8 cellular contexts compared by ENCODE assay signal in the genomic region with DNA sequence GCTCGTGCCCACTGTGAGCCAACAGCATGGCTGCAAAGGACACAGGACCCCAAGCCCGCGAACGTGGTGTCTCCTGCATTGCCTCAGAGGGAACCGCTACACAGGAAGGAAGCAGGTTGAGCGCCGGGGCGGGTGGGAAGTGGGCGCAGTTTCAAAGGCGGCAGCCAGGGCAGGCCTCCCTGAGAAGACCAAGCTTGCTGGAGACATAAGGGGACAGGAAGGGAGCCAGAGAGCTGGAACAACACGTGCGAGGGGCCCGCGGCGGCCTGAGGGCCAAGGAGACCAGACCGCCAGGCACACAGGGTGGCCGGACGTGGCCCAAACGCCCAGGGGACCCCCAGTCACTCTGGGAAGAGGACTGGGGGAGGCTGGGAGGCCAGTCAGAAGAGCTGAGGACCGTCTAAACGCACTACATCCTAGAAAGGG. TPM values are rescaled to one million over a fixed set of nuclear protein-coding genes. Genes with fewer than 3 reads are reported as not detected.
DNase-seq lines count a peak whose midpoint lies in the region; ATAC-seq and TF ChIP-seq lines count a peak whose summit lies in the region.

No MANE protein-coding gene starts in this region.

- H3K4me1 Mint-ChIP-seq in CD4-positive, CD25-positive, alpha-beta regulatory T cell: peaks cover 12 to 35% (median 23%) of the 10 kb centered on the region in 4 donors
- peaks cover 20% of the 10 kb centered on the region for H3K4me1 Mint-ChIP-seq in activated T-helper 17 cell treated with anti-CD3 and anti-CD28 coated beads, Interleukin-2, amount 50 U/mL, for 72 hours
- peaks cover 23 to 52% (median 41%) of the 10 kb centered on the region in 4 donors for H3K4me1 Mint-ChIP-seq in naive thymus-derived CD8-positive, alpha-beta T cell
- H3K4me1 Mint-ChIP-seq in GM23338: no peaks in the 10 kb centered on the region; the same call in 2 of the 3 replicates

- peak; percentile 88 to 92 for ATAC-seq in CD4-positive, CD25-positive, alpha-beta regulatory T cell (ENCODE audit: low read depth in 2 of 2)
- peak; percentile 90 for ATAC-seq in activated T-helper 17 cell treated with anti-CD3 and anti-CD28 coated beads, Interleukin-2, amount 50 U/mL, for 72 hours (replicated peaks)
- peak; percentile 96 to 99 for ATAC-seq in naive thymus-derived CD8-positive, alpha-beta T cell
- ATAC-seq in GM19452 (IDR thresholded peaks at IDR 0.05; ENCODE audit: unreplicated experiment) (no peak), GM23338 (no peak)

- H3K27ac ChIP-seq in CD4-positive, CD25-positive, alpha-beta regulatory T cell (ENCODE audit: insufficient read depth, low read length, poor library complexity, severe bottlenecking): peak overlapping the region; percentile 25
- H3K27ac ChIP-seq in OCI-LY7 (ENCODE audit: low read depth, low read length, poor library complexity, severe bottlenecking): peak overlapping the region; percentile 99
- H3K27ac ChIP-seq in GM23338 (ENCODE audit: low read depth): no peak overlapping the region

- peak overlapping the region; percentile 55 to 87 (median 78) for H3K27ac Mint-ChIP-seq in CD4-positive, CD25-positive, alpha-beta regulatory T cell
- H3K27ac Mint-ChIP-seq in activated T-helper 17 cell treated with anti-CD3 and anti-CD28 coated beads, Interleukin-2, amount 50 U/mL, for 72 hours: peak overlapping the region; percentile 83
- H3K27ac Mint-ChIP-seq in naive thymus-derived CD8-positive, alpha-beta T cell: peak overlapping the region in 9 of 10 donors; percentile 43 to 85 (median 71)
- H3K27ac Mint-ChIP-seq in GM23338: no peak overlapping the region

- H3K9me2 ChIP-seq in OCI-LY7 (ENCODE audit: insufficient read depth, low read length) (no peaks in the 10 kb centered on the region), GM23338 (ENCODE audit: insufficient read depth) (no peaks in the 10 kb centered on the region)

- no peaks in the 10 kb centered on the region for H3F3A ChIP-seq in GM23338 (replicated peaks; ENCODE audit: low read depth)

- DNase-seq in CD4-positive, CD25-positive, alpha-beta regulatory T cell: peak; percentile 18 to 87 (median 62)
- peak; percentile 81 for DNase-seq in OCI-LY7 (ENCODE audit: low spot score)
- DNase-seq in naive thymus-derived CD8-positive, alpha-beta T cell: peak; percentile 45 to 82 (median 70)
- DNase-seq in NCI-H1105 treated with DMSO at 0.1 percent for 48 hours (lab: John Stamatoyannopoulos, UW): no peak
- no peak for DNase-seq in GM23338 (ENCODE audit: low spot score)
- DNase-seq in NCI-H1930 (lab: John Stamatoyannopoulos, UW): no peak

- no peaks in the 10 kb centered on the region for H3K9me3 Mint-ChIP-seq in CD4-positive, CD25-positive, alpha-beta regulatory T cell
- H3K9me3 Mint-ChIP-seq in activated T-helper 17 cell treated with anti-CD3 and anti-CD28 coated beads, Interleukin-2, amount 50 U/mL, for 72 hours: no peaks in the 10 kb centered on the region
- H3K9me3 Mint-ChIP-seq in naive thymus-derived CD8-positive, alpha-beta T cell: no peaks in the 10 kb centered on the region
- H3K9me3 Mint-ChIP-seq in GM23338: no peaks in the 10 kb centered on the region

- POLR2A ChIA-PET in OCI-LY7 (lab: Charles Lee): interaction anchor here (0.6 to 0.8 kb wide), 2 partner anchors 41 to 71 kb away, joined by 3 to 5 read pairs; no protein-coding TSS in a partner anchor
- POLR2A ChIA-PET in naive thymus-derived CD8-positive, alpha-beta T cell (lab: Charles Lee): interaction anchor here (0.5 to 3.2 kb wide), 7 partner anchors 15 to 130 kb away, joined by 3 to 16 read pairs (median 4); partner anchors contain the start of gene UVSSA

- H3K36me3 Mint-ChIP-seq in CD4-positive, CD25-positive, alpha-beta regulatory T cell: peaks cover 33% of the 10 kb centered on the region
- H3K36me3 Mint-ChIP-seq in activated T-helper 17 cell treated with anti-CD3 and anti-CD28 coated beads, Interleukin-2, amount 50 U/mL, for 72 hours (ENCODE audit: low read depth): peaks cover 67% of the 10 kb centered on the region
- peaks cover 0 to 37% (median 6%) of the 10 kb centered on the region in 3 donors for H3K36me3 Mint-ChIP-seq in naive thymus-derived CD8-positive, alpha-beta T cell
- H3K36me3 Mint-ChIP-seq in GM23338 (ENCODE audit: low read depth): peaks cover 36% of the 10 kb centered on the region

- BruUV-seq in OCI-LY7 (replicated peaks; lab: Mats Ljungman, UMichigan): no TSS peak

- no peaks in the 10 kb centered on the region for H3K9me3 ChIP-seq in CD4-positive, CD25-positive, alpha-beta regulatory T cell (ENCODE audit: control insufficient read depth in 2 of 2, low read length in 2 of 2)
- H3K9me3 ChIP-seq in OCI-LY7 (ENCODE audit: low read length): no peaks in the 10 kb centered on the region

- H3K4me2 ChIP-seq in OCI-LY7 (ENCODE audit: low read length): peak overlapping the region; percentile 87
- no peak overlapping the region for H3K4me2 ChIP-seq in GM23338

- H4K20me1 ChIP-seq in OCI-LY7 (ENCODE audit: insufficient read depth, low read length) (no peaks in the 10 kb centered on the region), GM23338 (replicated peaks; ENCODE audit: insufficient read depth) (peaks cover 14% of the 10 kb centered on the region; the same call in 1 of the 2 replicates)

- H3K27me3 ChIP-seq in CD4-positive, CD25-positive, alpha-beta regulatory T cell (ENCODE audit: control insufficient read depth, insufficient read depth, low read length): no peaks in the 10 kb centered on the region
- H3K27me3 ChIP-seq in GM23338 (ENCODE audit: insufficient read depth): no peaks in the 10 kb centered on the region

- no peak overlapping the region for H3K4me3 ChIP-seq in CD4-positive, CD25-positive, alpha-beta regulatory T cell (ENCODE audit: low read depth, low read length)
- H3K4me3 ChIP-seq in OCI-LY7 (ENCODE audit: low read depth, low read length, poor library complexity, severe bottlenecking) (peak overlapping the region; percentile 52), GM23338 (no peak overlapping the region)

- peaks cover 28% of the 10 kb centered on the region for H3K36me3 ChIP-seq in CD4-positive, CD25-positive, alpha-beta regulatory T cell (ENCODE audit: control insufficient read depth, insufficient read depth, low read length)
- H3K36me3 ChIP-seq in OCI-LY7 (ENCODE audit: insufficient read depth, low read length) (peaks cover 68% of the 10 kb centered on the region), GM23338 (ENCODE audit: insufficient read depth) (no peaks in the 10 kb centered on the region; the same call in 1 of the 2 replicates)

- H3K79me2 ChIP-seq in OCI-LY7 (ENCODE audit: insufficient read depth, low read depth, low read length) (peaks cover 17% of the 10 kb centered on the region; the same call in 1 of the 2 replicates), GM23338 (replicated peaks; ENCODE audit: insufficient read depth) (no peaks in the 10 kb centered on the region; the same call in 1 of the 2 replicates)

- peak overlapping the region; percentile 50 to 74 (median 68) for H3K4me3 Mint-ChIP-seq in CD4-positive, CD25-positive, alpha-beta regulatory T cell
- H3K4me3 Mint-ChIP-seq in activated T-helper 17 cell treated with anti-CD3 and anti-CD28 coated beads, Interleukin-2, amount 50 U/mL, for 72 hours: peak overlapping the region; percentile 68
- H3K4me3 Mint-ChIP-seq in naive thymus-derived CD8-positive, alpha-beta T cell: peak overlapping the region; percentile 57 to 79 (median 74)
- no peak overlapping the region for H3K4me3 Mint-ChIP-seq in GM23338

- H3K4me1 ChIP-seq in CD4-positive, CD25-positive, alpha-beta regulatory T cell (ENCODE audit: control insufficient read depth, insufficient read depth, low read length, poor library complexity, severe bottlenecking): peaks cover 33% of the 10 kb centered on the region
- peaks cover 77% of the 10 kb centered on the region for H3K4me1 ChIP-seq in OCI-LY7 (ENCODE audit: insufficient read depth, low read length, poor library complexity, severe bottlenecking)
- H3K4me1 ChIP-seq in GM23338 (ENCODE audit: insufficient read depth): no peaks in the 10 kb centered on the region

- CTCF ChIA-PET in OCI-LY7 (lab: Charles Lee; ENCODE audit: unreplicated experiment): no interaction called here

- intact Hi-C loops in OCI-LY7 (cut with micrococcal nuclease; ENCODE audit: unreplicated experiment): no loop called here

- H3K27me3 Mint-ChIP-seq in CD4-positive, CD25-positive, alpha-beta regulatory T cell: no peaks in the 10 kb centered on the region
- H3K27me3 Mint-ChIP-seq in activated T-helper 17 cell treated with anti-CD3 and anti-CD28 coated beads, Interleukin-2, amount 50 U/mL, for 72 hours: no peaks in the 10 kb centered on the region
- no peaks in the 10 kb centered on the region for H3K27me3 Mint-ChIP-seq in naive thymus-derived CD8-positive, alpha-beta T cell
- H3K27me3 Mint-ChIP-seq in GM23338 (ENCODE audit: insufficient read depth, low read depth, poor library complexity): peaks cover 6% of the 10 kb centered on the region

- H2AFZ ChIP-seq in OCI-LY7 (ENCODE audit: low read length) (no peak overlapping the region), GM23338 (no peak overlapping the region)

- TF ChIP-seq CTCF in OCI-LY7 (conservative IDR thresholded peaks at IDR 0.05; ENCODE audit: low read length) (no peak), GM23338 (conservative IDR thresholded peaks at IDR 0.05; ENCODE audit: low read depth in 2 of 2) (no peak)

TF ChIP-seq in GM23338, 12 proteins besides CTCF, POLR2A, EP300 and RAD21 (continues in another document):
- TF ChIP-seq CREB1 (CRISPR knock-in tag; IDR thresholded peaks at IDR 0.05; ENCODE audit: low read depth): no peak

RNA-seq across cellular contexts. Expression of gene CTBP1, which starts 32.0 kb away (rescaled TPM):
- total RNA-seq in CD4-positive, CD25-positive, alpha-beta regulatory T cell: 198 TPM
- 10 to 100 TPM; 32.4 to 82.8 (median 52.0) TPM for polyA plus RNA-seq in CD4-positive, CD25-positive, alpha-beta regulatory T cell
- 286 and 311 TPM in 2 replicates for total RNA-seq in OCI-LY7 (2014; rRNA removed; shearing (Covaris generic))
- 228 and 238 TPM in 2 replicates for total RNA-seq in OCI-LY7 (2022)
- 100 to 1,000 TPM; 117 to 173 TPM for total RNA-seq in activated T-helper 17 cell treated with anti-CD3 and anti-CD28 coated beads, Interleukin-2, amount 50 U/mL, for 72 hours
- 100 to 1,000 TPM; 189 to 193 TPM for total RNA-seq in naive thymus-derived CD8-positive, alpha-beta T cell
- 100 to 1,000 TPM in 1 of 3 donors, 10 to 100 TPM in 2; 51.0 to 104 (median 93.7) TPM for polyA plus RNA-seq in naive thymus-derived CD8-positive, alpha-beta T cell
- total RNA-seq in GM23338 (2014; rRNA removed; shearing (Covaris generic)): 125 and 192 TPM in 2 replicates
- polyA plus RNA-seq in GM23338 (2016; fragmentation: Nextera tagmentation; extraction: Ambion mirVana): 74.0 and 89.2 TPM in 2 replicates

RNA-seq across cellular contexts. Expression of gene SPON2, which starts 44.5 kb away (rescaled TPM):
- total RNA-seq in CD4-positive, CD25-positive, alpha-beta regulatory T cell: 23.9 TPM
- 1 to 10 TPM; 3.4 to 8.1 (median 6.2) TPM for polyA plus RNA-seq in CD4-positive, CD25-positive, alpha-beta regulatory T cell
- 4.7 and 8.4 TPM in 2 replicates for total RNA-seq in OCI-LY7 (2014; rRNA removed; shearing (Covaris generic))
- 33.3 and 35.3 TPM in 2 replicates for total RNA-seq in OCI-LY7 (2022)
- total RNA-seq in activated T-helper 17 cell treated with anti-CD3 and anti-CD28 coated beads, Interleukin-2, amount 50 U/mL, for 72 hours: 10 to 100 TPM; 17.3 to 18.7 TPM
- 10 to 100 TPM; 16.5 to 16.6 TPM for total RNA-seq in naive thymus-derived CD8-positive, alpha-beta T cell
- polyA plus RNA-seq in naive thymus-derived CD8-positive, alpha-beta T cell: 10 to 100 TPM in 1 of 3 donors, 1 to 10 TPM in 2; 8.5 to 45.9 (median 9.5) TPM
- total RNA-seq in GM23338 (2014; rRNA removed; shearing (Covaris generic)): 2.1 and 2.2 TPM in 2 replicates
- 1.2 and 2.4 TPM in 2 replicates for polyA plus RNA-seq in GM23338 (2016; fragmentation: Nextera tagmentation; extraction: Ambion mirVana)

Comparison
In these comparisons a context has a peak if more than half of its experiments do, and no peak if none do; other contexts are left out.
1. ATAC-seq: peak in CD4-positive, CD25-positive, alpha-beta regulatory T cell (2 of 2), activated T-helper 17 cell treated with anti-CD3 and anti-CD28 coated beads, Interleukin-2, amount 50 U/mL, for 72 hours (single experiment) and naive thymus-derived CD8-positive, alpha-beta T cell (2 of 2); none in GM19452 (single experiment) and GM23338 (single experiment).
2. DNase-seq: peak in CD4-positive, CD25-positive, alpha-beta regulatory T cell (3 of 3), OCI-LY7 (single experiment) and naive thymus-derived CD8-positive, alpha-beta T cell (10 of 10); none in NCI-H1105 treated with DMSO at 0.1 percent for 48 hours (single experiment), GM23338 (single experiment) and NCI-H1930 (0 of 2).